In the genomic region with DNA sequence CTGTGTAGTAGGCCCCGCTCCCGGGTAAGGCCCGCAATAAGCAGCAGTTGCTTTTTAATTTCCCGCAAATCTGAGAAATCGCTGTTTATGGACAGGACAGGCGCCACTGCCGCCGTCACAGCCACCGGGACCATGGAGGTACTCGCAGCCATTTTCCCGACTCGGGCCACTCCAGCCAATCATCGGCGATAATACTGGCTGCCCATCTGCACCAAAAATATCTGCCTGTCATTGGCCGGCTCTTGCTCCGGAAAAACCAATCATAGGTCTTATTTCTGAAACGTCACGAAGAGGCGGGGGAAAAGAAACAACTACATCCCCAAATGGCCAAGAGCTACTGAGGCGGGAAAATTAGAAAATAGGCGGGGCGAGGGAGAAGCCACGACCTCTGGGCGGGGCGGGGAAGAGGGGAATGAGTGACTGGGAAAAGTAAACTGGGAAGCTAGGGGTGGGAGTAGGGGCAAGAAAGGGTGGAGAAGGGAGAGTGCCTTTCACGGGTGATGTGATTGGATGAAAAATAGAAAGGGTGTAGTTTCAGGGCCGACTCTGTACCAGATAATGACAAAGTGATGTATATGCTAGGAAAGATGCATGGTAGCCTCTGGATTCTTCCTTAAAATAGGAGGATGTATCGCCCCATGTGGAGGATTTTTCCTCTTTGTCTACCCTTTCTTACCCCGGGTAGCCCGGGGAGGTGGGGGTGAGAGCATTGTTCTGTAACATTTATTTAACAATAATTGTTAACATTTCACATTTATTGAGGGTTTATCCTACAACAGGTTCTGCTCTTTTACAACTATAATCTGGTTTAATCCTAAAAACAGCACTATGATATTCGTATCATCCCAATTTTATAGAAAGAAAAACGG, we compare ENCODE assay signal across 8 cellular contexts. TPM values are rescaled to one million over a fixed set of nuclear protein-coding genes. Genes with fewer than 3 reads are reported as not detected.
A peak's percentile ranks its signal among the peaks of the same experiment; 100 is the strongest.
DNase-seq lines count a peak whose midpoint lies in the region; ATAC-seq, FAIRE-seq and TF ChIP-seq lines count a peak whose summit lies in the region.

A gene with protein sequence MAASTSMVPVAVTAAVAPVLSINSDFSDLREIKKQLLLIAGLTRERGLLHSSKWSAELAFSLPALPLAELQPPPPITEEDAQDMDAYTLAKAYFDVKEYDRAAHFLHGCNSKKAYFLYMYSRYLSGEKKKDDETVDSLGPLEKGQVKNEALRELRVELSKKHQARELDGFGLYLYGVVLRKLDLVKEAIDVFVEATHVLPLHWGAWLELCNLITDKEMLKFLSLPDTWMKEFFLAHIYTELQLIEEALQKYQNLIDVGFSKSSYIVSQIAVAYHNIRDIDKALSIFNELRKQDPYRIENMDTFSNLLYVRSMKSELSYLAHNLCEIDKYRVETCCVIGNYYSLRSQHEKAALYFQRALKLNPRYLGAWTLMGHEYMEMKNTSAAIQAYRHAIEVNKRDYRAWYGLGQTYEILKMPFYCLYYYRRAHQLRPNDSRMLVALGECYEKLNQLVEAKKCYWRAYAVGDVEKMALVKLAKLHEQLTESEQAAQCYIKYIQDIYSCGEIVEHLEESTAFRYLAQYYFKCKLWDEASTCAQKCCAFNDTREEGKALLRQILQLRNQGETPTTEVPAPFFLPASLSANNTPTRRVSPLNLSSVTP (minus strand): TSS at position 163 of the 869 bp plus-strand sequence. CDS start 11 bp downstream, at position 152.

- H3K27ac ChIP-seq in KOPT-K1 (ENCODE audit: low read depth, low read length, poor library complexity, severe bottlenecking) (peak within 1 kb of the TSS; percentile 73), esophagus muscularis mucosa (replicated peaks in 1 of 4) (peak within 1 kb of the TSS; percentile 83 to 86 (median 84)), muscle layer of duodenum (ENCODE audit: low read length) (peak within 1 kb of the TSS; percentile 90)

- ATAC-seq in GM21786 (IDR thresholded peaks at IDR 0.05; ENCODE audit: unreplicated experiment): peak; percentile 98
- peak; percentile 98 to 99 for ATAC-seq in activated T-cell treated with anti-CD3 and anti-CD28 coated beads, Interleukin-2, amount 50 U/mL, for 72 hours (replicated peaks in 1 of 2)

- no peak for TF ChIP-seq POLR2A in esophagus muscularis mucosa (IDR thresholded peaks at IDR 0.05; ENCODE audit: low read depth)

- peak; percentile 92 for DNase-seq in DMS79 (lab: John Stamatoyannopoulos, UW)
- peak; percentile 98 for DNase-seq in RCC 7860 (ENCODE audit: low spot score)
- peak; percentile 92 to 93 for DNase-seq in activated T-cell treated with anti-CD3 and anti-CD28 coated beads, Interleukin-2, amount 50 U/mL, for 72 hours
- DNase-seq in esophagus muscularis mucosa (ENCODE audit: extremely low spot score): peak; percentile 98
- peak; percentile 79 to 89 for DNase-seq in stimulated activated CD8-positive, alpha-beta memory T cell treated with anti-CD3 and anti-CD28 coated beads, Interleukin-7, amount 100 ng/mL, for 4 hours (ENCODE audit: low read depth in 2 of 2)

- no peaks in the 10 kb centered on the region for H3K9me3 ChIP-seq in KOPT-K1 (ENCODE audit: insufficient read depth, low read length, poor library complexity, severe bottlenecking)
- no peaks in the 10 kb centered on the region for H3K9me3 ChIP-seq in esophagus muscularis mucosa
- no peaks in the 10 kb centered on the region for H3K9me3 ChIP-seq in muscle layer of duodenum (ENCODE audit: control insufficient read depth in 1 of 2, low read length in 2 of 2)

- H3K27me3 Mint-ChIP-seq in activated T-cell treated with anti-CD3 and anti-CD28 coated beads, Interleukin-2, amount 50 U/mL, for 72 hours (ENCODE audit: low read depth): no peaks in the 10 kb centered on the region

- intact Hi-C loops in esophagus muscularis mucosa (cut with DNase I): loop anchor here (10.0 kb wide), 1 partner anchor 121 kb away; a partner anchor contains a TSS

- peak within 1 kb of the TSS; percentile 95 to 100 for H3K4me3 Mint-ChIP-seq in activated T-cell treated with anti-CD3 and anti-CD28 coated beads, Interleukin-2, amount 50 U/mL, for 72 hours

- H3K27me3 ChIP-seq in esophagus muscularis mucosa: no peaks in the 10 kb centered on the region
- H3K27me3 ChIP-seq in muscle layer of duodenum (ENCODE audit: low read depth, low read length): no peaks in the 10 kb centered on the region

- H3K4me1 Mint-ChIP-seq in activated T-cell treated with anti-CD3 and anti-CD28 coated beads, Interleukin-2, amount 50 U/mL, for 72 hours (ENCODE audit: low read depth): peaks cover 29% of the 10 kb centered on the region

- no peak for TF ChIP-seq EP300 in esophagus muscularis mucosa (IDR thresholded peaks at IDR 0.05)

- peak within 1 kb of the TSS; percentile 97 for H3K27ac Mint-ChIP-seq in activated T-cell treated with anti-CD3 and anti-CD28 coated beads, Interleukin-2, amount 50 U/mL, for 72 hours

- peaks cover 5% of the 10 kb centered on the region in 2 donors for H3K36me3 Mint-ChIP-seq in activated T-cell treated with anti-CD3 and anti-CD28 coated beads, Interleukin-2, amount 50 U/mL, for 72 hours (ENCODE audit: insufficient read depth in 2 of 2)

- peak in 1 of 3 experiments; percentile 18 for TF ChIP-seq CTCF in esophagus muscularis mucosa (IDR thresholded peaks at IDR 0.05)

- H3K4me3 ChIP-seq in esophagus muscularis mucosa: peak within 1 kb of the TSS; percentile 80 to 98 (median 96)
- H3K4me3 ChIP-seq in muscle layer of duodenum (ENCODE audit: low read depth in 1 of 2, low read length in 2 of 2): peak within 1 kb of the TSS; percentile 97 to 98

- peaks cover 31% of the 10 kb centered on the region for H3K36me3 ChIP-seq in KOPT-K1 (ENCODE audit: insufficient read depth, low read length)
- peaks cover 0 to 20% (median 13%) of the 10 kb centered on the region in 4 donors for H3K36me3 ChIP-seq in esophagus muscularis mucosa
- no peaks in the 10 kb centered on the region for H3K36me3 ChIP-seq in muscle layer of duodenum (ENCODE audit: control insufficient read depth in 1 of 2, insufficient read depth in 2 of 2, low read length in 2 of 2)

- H3K4me1 ChIP-seq in esophagus muscularis mucosa: peaks cover 18 to 33% (median 28%) of the 10 kb centered on the region in 4 donors
- H3K4me1 ChIP-seq in muscle layer of duodenum (ENCODE audit: control insufficient read depth in 1 of 2, insufficient read depth in 2 of 2, low read length in 2 of 2): peaks cover 0 to 18% of the 10 kb centered on the region in 2 donors

- H3K9me3 Mint-ChIP-seq in activated T-cell treated with anti-CD3 and anti-CD28 coated beads, Interleukin-2, amount 50 U/mL, for 72 hours: no peaks in the 10 kb centered on the region

- WGBS in esophagus muscularis mucosa: 1% methylated on average over 31 of the region's 32 CpGs

- peak; percentile 98 for FAIRE-seq in RCC 7860 (lab: Jason Lieb, UNC)

RNA-seq across cellular contexts. Expression of the gene that starts here (rescaled TPM):
- 10 to 100 TPM; 45.0 to 48.9 TPM for total RNA-seq in activated T-cell treated with anti-CD3 and anti-CD28 coated beads, Interleukin-2, amount 50 U/mL, for 72 hours
- 10 to 100 TPM; 15.6 to 21.2 (median 20.4) TPM for total RNA-seq in esophagus muscularis mucosa

Comparison
In these comparisons a context has a peak if more than half of its experiments do, and no peak if none do; other contexts are left out.
1. Peak in every context shown above with its lines: DNase-seq, ATAC-seq, H3K4me3 ChIP-seq and H3K27ac ChIP-seq.